Comparison of ENCODE assay signal across 1 cellular context in genomic region chr2:237556773-237557632, GRCh38.
TF ChIP-seq lines count a peak whose summit lies in the region.

No MANE protein-coding gene starts in this region.

TF ChIP-seq in GM23338, 12 proteins besides CTCF, POLR2A, EP300 and RAD21 (continued from another document):
- TF ChIP-seq REST (IDR thresholded peaks at IDR 0.05; ENCODE audit: unreplicated experiment) (no peak), ZNF462 (CRISPR knock-in tag; IDR thresholded peaks at IDR 0.05) (no peak), ZNF114 (CRISPR knock-in tag; IDR thresholded peaks at IDR 0.05) (no peak), POLR2AphosphoS5 (IDR thresholded peaks at IDR 0.05; ENCODE audit: low read depth) (no peak), JUNB (IDR thresholded peaks at IDR 0.05; ENCODE audit: unreplicated experiment) (no peak), ZNF331 (CRISPR knock-in tag; IDR thresholded peaks at IDR 0.05; ENCODE audit: low read depth) (no peak), ETS1 (IDR thresholded peaks at IDR 0.05) (no peak), EZH2phosphoT487 (IDR thresholded peaks at IDR 0.05; ENCODE audit: unreplicated experiment) (no peak), NANOG (IDR thresholded peaks at IDR 0.05; ENCODE audit: borderline replicate concordance) (no peak), EZH2 (IDR thresholded peaks at IDR 0.05; ENCODE audit: low read depth, unreplicated experiment) (no peak)
TF ChIP-seq in GM23338: peak in this region for 0.
